9 cellular contexts compared by ENCODE assay signal in the genomic region with DNA sequence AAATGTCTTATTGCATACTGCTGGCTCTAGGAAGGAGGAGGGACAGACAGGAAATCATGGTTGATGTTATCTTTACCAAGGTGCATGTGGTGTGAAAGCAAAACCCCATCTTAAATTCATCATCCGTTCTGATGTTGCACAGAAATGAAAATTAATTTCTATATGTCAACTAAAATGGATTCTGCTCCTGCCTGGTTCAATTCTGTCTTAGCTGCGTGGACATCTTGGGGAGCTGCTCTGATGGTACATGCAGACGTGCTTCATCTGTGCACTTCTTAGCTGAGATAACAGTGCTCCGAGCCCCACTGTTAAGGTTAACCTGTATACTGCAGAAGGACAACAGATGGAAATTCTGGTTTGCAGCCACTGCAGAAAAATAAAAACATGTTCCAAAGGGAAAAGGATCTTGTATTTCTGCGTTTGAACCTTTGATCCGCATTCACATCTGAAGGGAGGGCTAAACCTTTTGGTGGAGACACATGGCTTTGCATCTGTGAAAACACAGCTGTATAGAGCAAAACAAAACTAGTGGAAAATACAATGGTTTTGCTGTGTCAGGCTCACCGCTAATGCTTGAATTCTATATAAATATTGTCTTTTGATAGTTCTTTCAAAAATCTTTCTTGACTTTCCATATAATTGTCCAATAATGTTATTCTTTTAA. TPM values are rescaled to one million over a fixed set of nuclear protein-coding genes. Genes with fewer than 3 reads are reported as not detected.
A peak's percentile ranks its signal among the peaks of the same experiment; 100 is the strongest.
DNase-seq lines count a peak whose midpoint lies in the region; ATAC-seq and TF ChIP-seq lines count a peak whose summit lies in the region.
"Had no signal": no experiment of that assay in that cellular context is flagged by ENCODE, and none has a peak within 500 bp of the region (broad histone marks: within the 10 kb centered on the region; RNA-seq: fewer than 3 reads in every experiment).

No MANE protein-coding gene starts in this region.

- H3K27ac Mint-ChIP-seq in activated CD4-positive, alpha-beta T cell treated with anti-CD3 and anti-CD28 coated beads, Interleukin-2, amount 10 ng/mL, durations not matched to agents 24 days and 14 days, result peak overlapping the region; percentile 42
- peak overlapping the region; percentile 96 to 97 for H3K27ac Mint-ChIP-seq in T-cell

- H3K9me3 Mint-ChIP-seq in activated CD4-positive, alpha-beta T cell treated with anti-CD3 and anti-CD28 coated beads, Interleukin-2, amount 10 ng/mL, durations not matched to agents 24 days and 14 days, result no peaks in the 10 kb centered on the region
- H3K9me3 Mint-ChIP-seq in T-cell, result no peaks in the 10 kb centered on the region

- no peak overlapping the region for H3K4me2 ChIP-seq in OCI-LY7 (ENCODE audit: low read length)

- peak; percentile 82 for DNase-seq in activated CD4-positive, alpha-beta T cell treated with anti-CD3 and anti-CD28 coated beads, Interleukin-2, amount 10 ng/mL, durations not matched to agents 24 days and 14 days
- DNase-seq in activated CD4-positive, alpha-beta T cell treated with anti-CD3 and anti-CD28 coated beads, Interleukin-2, amount 50 U/mL, for 4 hours, result no peak
- DNase-seq in T-cell (peak in 17 of 34 experiments; percentile 2 to 43 (median 16)), choroid plexus epithelial cell (ENCODE audit: low read depth) (peak; percentile 22), GM13976 (ENCODE audit: low spot score) (no peak), OCI-LY7 (ENCODE audit: low spot score) (no peak)
- peak; percentile 28 for DNase-seq in stimulated activated CD8-positive, alpha-beta memory T cell treated with anti-CD3 and anti-CD28 coated beads, Interleukin-4, amount 100 ng/mL, for 48 hours

- in situ Hi-C loops in GM13976 (cut with MboI; ENCODE audit: low sequenced_read_pairs, unreplicated experiment), result loop anchor here (10.0 to 25.0 kb wide), 2 partner anchors 255 to 868 kb away; no protein-coding TSS in a partner anchor

- H3K36me3 ChIP-seq in OCI-LY7 (ENCODE audit: insufficient read depth, low read length), result no peaks in the 10 kb centered on the region

- no peaks in the 10 kb centered on the region for H3K9me3 ChIP-seq in OCI-LY7 (ENCODE audit: low read length)

- intact Hi-C loops in activated CD4-positive, alpha-beta T cell treated with anti-CD3 and anti-CD28 coated beads, Interleukin-2, amount 10 ng/mL, durations not matched to agents 24 days and 14 days (cut with micrococcal nuclease), result loop anchor here (1.0 to 10.0 kb wide), 15 partner anchors 155 to 1970 kb away; partner anchors contain the start of genes PCCA, TM9SF2 and TMTC4
- intact Hi-C loops in OCI-LY7 (cut with micrococcal nuclease; ENCODE audit: unreplicated experiment), result loop anchor here (10.0 kb wide), 2 partner anchors 578 to 858 kb away; no protein-coding TSS in a partner anchor

- H3K4me1 Mint-ChIP-seq in activated CD4-positive, alpha-beta T cell treated with anti-CD3 and anti-CD28 coated beads, Interleukin-2, amount 10 ng/mL, durations not matched to agents 24 days and 14 days, result peaks cover 35% of the 10 kb centered on the region
- peaks cover 48 to 57% (median 49%) of the 10 kb centered on the region in 3 donors for H3K4me1 Mint-ChIP-seq in T-cell

- CTCF ChIA-PET in T-cell (lab: Charles Lee) (interaction anchor here (0.6 to 2.8 kb wide), 25 partner anchors 44 to 1471 kb away, joined by 3 to 18 read pairs (median 4); partner anchors contain the start of gene CLYBL (in 1 of the 2)), OCI-LY7 (lab: Charles Lee; ENCODE audit: unreplicated experiment) (no interaction called here)

- no peak overlapping the region for H2AFZ ChIP-seq in OCI-LY7 (ENCODE audit: low read length)

- no TSS peak for BruUV-seq in OCI-LY7 (replicated peaks; lab: Mats Ljungman, UMichigan)

- H3K27me3 Mint-ChIP-seq in activated CD4-positive, alpha-beta T cell treated with anti-CD3 and anti-CD28 coated beads, Interleukin-2, amount 10 ng/mL, durations not matched to agents 24 days and 14 days, result peaks cover 17% of the 10 kb centered on the region
- H3K27me3 Mint-ChIP-seq in T-cell, result no peaks in the 10 kb centered on the region

- POLR2A ChIA-PET in T-cell (lab: Charles Lee) (interaction anchor here in 1 of 2 donors (0.7 kb wide), 1 partner anchor 50 kb away, joined by 3 read pairs; the partner anchor contains the start of gene CLYBL), OCI-LY7 (lab: Charles Lee) (interaction anchor here (0.5 kb wide), 1 partner anchor 56 kb away, joined by 3 read pairs; no protein-coding TSS in a partner anchor)

- no peaks in the 10 kb centered on the region for H4K20me1 ChIP-seq in OCI-LY7 (ENCODE audit: insufficient read depth, low read length)

- H3K9me2 ChIP-seq in OCI-LY7 (ENCODE audit: insufficient read depth, low read length), result no peaks in the 10 kb centered on the region

- H3K79me2 ChIP-seq in OCI-LY7 (ENCODE audit: insufficient read depth, low read depth, low read length), result no peaks in the 10 kb centered on the region

- ATAC-seq in T-cell (replicated peaks in 1 of 4), result peak; percentile 65 to 78 (median 68)
- ATAC-seq in GM18517 (IDR thresholded peaks at IDR 0.05; ENCODE audit: unreplicated experiment), result no peak

- H3K4me1 ChIP-seq in OCI-LY7 (ENCODE audit: insufficient read depth, low read length, poor library complexity, severe bottlenecking), result no peaks in the 10 kb centered on the region

- no peaks in the 10 kb centered on the region for H3K36me3 Mint-ChIP-seq in activated CD4-positive, alpha-beta T cell treated with anti-CD3 and anti-CD28 coated beads, Interleukin-2, amount 10 ng/mL, durations not matched to agents 24 days and 14 days (ENCODE audit: low read depth)
- no peaks in the 10 kb centered on the region for H3K36me3 Mint-ChIP-seq in T-cell

- H3K4me3 ChIP-seq in choroid plexus epithelial cell (ENCODE audit: low read depth, low read length) (no peak overlapping the region), OCI-LY7 (ENCODE audit: low read depth, low read length, poor library complexity, severe bottlenecking) (no peak overlapping the region)

- peak overlapping the region; percentile 73 for H3K4me3 Mint-ChIP-seq in activated CD4-positive, alpha-beta T cell treated with anti-CD3 and anti-CD28 coated beads, Interleukin-2, amount 10 ng/mL, durations not matched to agents 24 days and 14 days
- H3K4me3 Mint-ChIP-seq in T-cell, result peak overlapping the region; percentile 74 to 79 (median 79)

- H3K27ac ChIP-seq in OCI-LY7 (ENCODE audit: low read depth, low read length, poor library complexity, severe bottlenecking), result no peak overlapping the region
- H3K27ac ChIP-seq: HL-60 had no signal

- TF ChIP-seq CTCF in choroid plexus epithelial cell (conservative IDR thresholded peaks at IDR 0.05; ENCODE audit: low read depth, low read length) (no peak), GM13976 (IDR thresholded peaks at IDR 0.05; ENCODE audit: borderline replicate concordance, control extremely low read depth, extremely low read depth, insufficient read depth, missing control alignments) (no peak), OCI-LY7 (conservative IDR thresholded peaks at IDR 0.05; ENCODE audit: low read length) (no peak)

RNA-seq across cellular contexts. Expression of gene CLYBL, which starts 50.5 kb away (rescaled TPM):
- 2.6 and 3.5 TPM in 2 replicates for total RNA-seq in activated CD4-positive, alpha-beta T cell treated with anti-CD3 and anti-CD28 coated beads, Interleukin-2, amount 10 ng/mL, durations not matched to agents 24 days and 14 days
- total RNA-seq in T-cell, result 10 to 100 TPM; 11.7 to 19.9 (median 15.0) TPM
- total RNA-seq in OCI-LY7 (2014; rRNA removed; shearing (Covaris generic)), result 2.8 and 4.1 TPM in 2 replicates
- total RNA-seq in OCI-LY7 (2022), result 6.5 and 7.2 TPM in 2 replicates

Comparison
In these comparisons a context has a peak if more than half of its experiments do, and no peak if none do; other contexts are left out.
1. DNase-seq: peak in activated CD4-positive, alpha-beta T cell treated with anti-CD3 and anti-CD28 coated beads, Interleukin-2, amount 10 ng/mL, durations not matched to agents 24 days and 14 days (single experiment), choroid plexus epithelial cell (single experiment) and stimulated activated CD8-positive, alpha-beta memory T cell treated with anti-CD3 and anti-CD28 coated beads, Interleukin-4, amount 100 ng/mL, for 48 hours (single experiment); none in activated CD4-positive, alpha-beta T cell treated with anti-CD3 and anti-CD28 coated beads, Interleukin-2, amount 50 U/mL, for 4 hours (0 of 2), GM13976 (single experiment) and OCI-LY7 (single experiment).